8 cellular contexts compared by ENCODE assay signal in genomic region chr12:65171870-65172269, GRCh38. TPM values are rescaled to one million over a fixed set of nuclear protein-coding genes. Genes with fewer than 3 reads are reported as not detected.
A peak's percentile ranks its signal among the peaks of the same experiment; 100 is the strongest.
DNase-seq lines count a peak whose midpoint lies in the region; ATAC-seq and TF ChIP-seq lines count a peak whose summit lies in the region.

No MANE protein-coding gene starts in this region.

- H3K4me3 ChIP-seq in BJ (ENCODE audit: low read depth, low read length) (peak overlapping the region; percentile 73), mesodermal cell (ENCODE audit: extremely low read depth, insufficient read depth, low read length, poor library complexity, severe bottlenecking) (peak overlapping the region; percentile 94)

- TF ChIP-seq CTCF in BJ (IDR thresholded peaks at IDR 0.05; ENCODE audit: insufficient read depth, low read depth, low read length): no peak

- H3K27ac ChIP-seq in mesodermal cell (ENCODE audit: low read depth, low read length, severe bottlenecking): no peak overlapping the region

- H3K36me3 ChIP-seq in BJ (ENCODE audit: control insufficient read depth, insufficient read depth, low read length) (no peaks in the 10 kb centered on the region), mesodermal cell (ENCODE audit: control insufficient read depth, insufficient read depth, low read length) (peaks cover 26% of the 10 kb centered on the region)

- H3K4me1 ChIP-seq in mesodermal cell (ENCODE audit: control insufficient read depth, insufficient read depth, low read length, poor library complexity, severe bottlenecking): peaks cover 11% of the 10 kb centered on the region

- no peaks in the 10 kb centered on the region for H3K9me3 ChIP-seq in mesodermal cell (ENCODE audit: control insufficient read depth, low read length)

- peak; percentile 18 for ATAC-seq in HG02885 (IDR thresholded peaks at IDR 0.05; ENCODE audit: poor library complexity, unreplicated experiment)
- no peak for ATAC-seq in GM21381 (IDR thresholded peaks at IDR 0.05; ENCODE audit: unreplicated experiment)
- ATAC-seq in HG02973 (IDR thresholded peaks at IDR 0.05; ENCODE audit: unreplicated experiment): no peak

- no peak for DNase-seq in BJ (ENCODE audit: low read depth)
- peak; percentile 8 for DNase-seq in astrocyte of the hippocampus (ENCODE audit: low read depth, low spot score)
- no peak for DNase-seq in UCSD-AML1 (lab: John Stamatoyannopoulos, UW; ENCODE audit: unreplicated experiment)
- no peak for DNase-seq in COLO668 (lab: John Stamatoyannopoulos, UW; ENCODE audit: unreplicated experiment)

- POLR2A ChIA-PET in BJ (lab: Charles Lee): no interaction called here

- 74 to 78% methylated on average over 2 of the region's 3 CpGs for WGBS in mesodermal cell (ENCODE audit: insufficient coverage in 2 of 2), 2 experiments

- CTCF ChIA-PET in BJ (lab: Yijun Ruan, JAX): interaction anchor here (0.8 to 0.9 kb wide), 3 partner anchors 8 to 240 kb away, joined by 3 to 4 read pairs (median 3); no protein-coding TSS in a partner anchor

- H3K27me3 ChIP-seq in BJ (ENCODE audit: control insufficient read depth, insufficient read depth, low read length): no peaks in the 10 kb centered on the region

RNA-seq across cellular contexts. Expression of gene LEMD3, which starts 2.5 kb away (rescaled TPM):
- polyA plus RNA-seq in BJ (2011; rRNA removed): 4.7 and 8.7 TPM in 2 replicates
- 8.6 and 9.0 TPM in 2 replicates for polyA minus RNA-seq in BJ (2011; rRNA and poly(A)+ RNA removed)
- 16.5 TPM for polyA plus RNA-seq in mesodermal cell (2013, experiment 1 of 2)
- 15.1 TPM for polyA plus RNA-seq in mesodermal cell (2013, experiment 2 of 2)

RNA-seq across cellular contexts. Expression of gene WIF1, which starts 50.8 kb away (rescaled TPM):
- not detected in 2 replicates for polyA plus RNA-seq in BJ (2011; rRNA removed)
- not detected in 2 replicates for polyA minus RNA-seq in BJ (2011; rRNA and poly(A)+ RNA removed)
- 0.18 TPM for polyA plus RNA-seq in mesodermal cell (2013, experiment 1 of 2)
- 0.25 TPM for polyA plus RNA-seq in mesodermal cell (2013, experiment 2 of 2)
